1 cellular context compared by ENCODE assay signal in the genomic region with DNA sequence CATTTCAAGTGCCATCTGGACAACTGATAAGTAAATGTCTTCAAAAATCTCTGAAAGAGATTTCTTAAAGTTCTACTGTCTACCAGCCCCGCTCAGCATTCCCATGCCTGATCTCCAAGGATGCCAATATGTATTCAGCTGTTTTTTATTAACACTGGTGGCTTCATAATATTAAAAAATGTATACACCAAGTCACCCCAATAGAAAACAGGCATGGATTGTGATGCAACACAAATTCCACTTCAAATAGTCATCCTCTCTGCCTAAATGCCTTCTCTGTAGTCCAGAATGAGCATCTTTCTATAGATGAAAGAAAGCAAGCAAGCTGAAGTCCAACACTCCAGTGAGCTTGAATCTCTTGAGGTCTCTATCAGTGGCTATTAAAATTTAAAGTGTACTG.
TF ChIP-seq lines count a peak whose summit lies in the region.

No MANE protein-coding gene starts in this region.

TF ChIP-seq in SK-N-SH, 30 proteins besides CTCF, POLR2A, EP300 and RAD21 (continued from another document):
- TF ChIP-seq FOSL2 (IDR thresholded peaks at IDR 0.05; ENCODE audit: borderline replicate concordance, low read depth): peak; percentile 30; the same call in 1 of the 2 replicates
- TF ChIP-seq CHD2 (IDR thresholded peaks at IDR 0.05; ENCODE audit: low read length, partially characterized antibody): no peak
- no peak for TF ChIP-seq RCOR1 (IDR thresholded peaks at IDR 0.05; ENCODE audit: low read length)
- no peak for TF ChIP-seq RXRA (IDR thresholded peaks at IDR 0.05; ENCODE audit: borderline replicate concordance, low read depth)
- no peak for TF ChIP-seq NRF1 (IDR thresholded peaks at IDR 0.05; ENCODE audit: low read depth, low read length)
- TF ChIP-seq MAX (IDR thresholded peaks at IDR 0.05; ENCODE audit: low read depth): no peak
- TF ChIP-seq TCF12 (IDR thresholded peaks at IDR 0.05): peak; percentile 89
- TF ChIP-seq GABPA (IDR thresholded peaks at IDR 0.05; ENCODE audit: low read depth): no peak
- TF ChIP-seq, protein P1, sequence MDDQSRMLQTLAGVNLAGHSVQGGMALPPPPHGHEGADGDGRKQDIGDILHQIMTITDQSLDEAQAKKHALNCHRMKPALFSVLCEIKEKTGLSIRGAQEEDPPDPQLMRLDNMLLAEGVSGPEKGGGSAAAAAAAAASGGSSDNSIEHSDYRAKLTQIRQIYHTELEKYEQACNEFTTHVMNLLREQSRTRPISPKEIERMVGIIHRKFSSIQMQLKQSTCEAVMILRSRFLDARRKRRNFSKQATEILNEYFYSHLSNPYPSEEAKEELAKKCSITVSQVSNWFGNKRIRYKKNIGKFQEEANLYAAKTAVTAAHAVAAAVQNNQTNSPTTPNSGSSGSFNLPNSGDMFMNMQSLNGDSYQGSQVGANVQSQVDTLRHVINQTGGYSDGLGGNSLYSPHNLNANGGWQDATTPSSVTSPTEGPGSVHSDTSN (IDR thresholded peaks at IDR 0.05): 0 out of 2 replicates have a peak, but pooled peaks have one; percentile 13
- no peak for TF ChIP-seq ELF1 (IDR thresholded peaks at IDR 0.05)
- TF ChIP-seq MXI1 (IDR thresholded peaks at IDR 0.05; ENCODE audit: low read depth, low read length): no peak
- TF ChIP-seq RFX5 (IDR thresholded peaks at IDR 0.05; ENCODE audit: low read length): no peak
- no peak for TF ChIP-seq ZBTB33 (IDR thresholded peaks at IDR 0.05; ENCODE audit: borderline replicate concordance, low read depth)
- TF ChIP-seq YY1 (IDR thresholded peaks at IDR 0.05; ENCODE audit: low read depth): no peak
- no peak for TF ChIP-seq SMC3 (IDR thresholded peaks at IDR 0.05; ENCODE audit: low read depth, low read length)
- TF ChIP-seq REST (IDR thresholded peaks at IDR 0.05; ENCODE audit: low read depth, low read length): no peak
- TF ChIP-seq EZH2phosphoT487 (IDR thresholded peaks at IDR 0.05; ENCODE audit: borderline replicate concordance, low read depth): no peak
- TF ChIP-seq TEAD4 (IDR thresholded peaks at IDR 0.05; ENCODE audit: borderline replicate concordance, insufficient read depth): 0 out of 2 replicates have a peak, but pooled peaks have one; percentile 9
- no peak for TF ChIP-seq MEF2A (IDR thresholded peaks at IDR 0.05; ENCODE audit: borderline replicate concordance, low read depth)
